ENCODE assay signal across 18 cellular contexts in genomic region chr15:27820232-27820631, GRCh38.
DNase-seq lines count a peak whose midpoint lies in the region; ATAC-seq and TF ChIP-seq lines count a peak whose summit lies in the region.
"Had no signal": no experiment of that assay in that cellular context is flagged by ENCODE, and none has a peak within 500 bp of the region (broad histone marks: within the 10 kb centered on the region; RNA-seq: fewer than 3 reads in every experiment).

No MANE protein-coding gene starts in this region.

- peak; percentile 8 for DNase-seq in Caki2 (ENCODE audit: low read depth)
- peak; percentile 70 for DNase-seq in KBM-7
- DNase-seq in SIG-M5 treated with dmso at 0.1 percent for 504 hours (lab: John Stamatoyannopoulos, UW; ENCODE audit: unreplicated experiment), result peak; percentile 24
- DNase-seq in fibroblast of mammary gland (ENCODE audit: low read depth), result peak; percentile 37
- no peak for DNase-seq in NCI-H2107 treated with DMSO at 0.1 percent for 48 hours (lab: John Stamatoyannopoulos, UW; ENCODE audit: unreplicated experiment)
- DNase-seq in substantia nigra (lab: John Stamatoyannopoulos, UW), result no peak
- DNase-seq: activated CD4-positive, alpha-beta memory T cell treated with anti-CD3 and anti-CD28 coated beads for 36 hours; activated T-cell treated with anti-CD3 and anti-CD28 coated beads, Interleukin-2, amount 50 U/mL, for 4 hours; cerebellar nuclear complex; COR-L47; gastrocnemius medialis; GF-D8; left ventricle myocardium inferior; NCI-H1092; ovary; stimulated activated CD4-positive, alpha-beta T cell treated with anti-CD3 and anti-CD28 coated beads, Interleukin-4, amount 100 ng/mL, for 4 hours had no signal

- in situ Hi-C loops in Caki2 (cut with HindIII; ENCODE audit: low pct_unique_long_range_greater_than_20kb, low sequenced_read_pairs) (no loop called here), KBM-7 (cut with MboI; ENCODE audit: low pct_unique_long_range_greater_than_20kb, low sequenced_read_pairs) (no loop called here)

- no peak for TF ChIP-seq CTCF in fibroblast of mammary gland (conservative IDR thresholded peaks at IDR 0.05; ENCODE audit: control insufficient read depth, insufficient read depth, low read depth, low read length)

- H3K4me3 ChIP-seq in fibroblast of mammary gland (ENCODE audit: control insufficient read depth, low read depth, low read length), result no peak overlapping the region
- H3K4me3 ChIP-seq: gastrocnemius medialis, left ventricle myocardium inferior, ovary had no signal

- ATAC-seq in HG03175 (IDR thresholded peaks at IDR 0.05; ENCODE audit: unreplicated experiment), result no peak
- no peak for ATAC-seq in GM18498 (IDR thresholded peaks at IDR 0.05; ENCODE audit: unreplicated experiment)
- ATAC-seq: activated T-cell treated with anti-CD3 and anti-CD28 coated beads, Interleukin-2, amount 50 U/mL, for 4 hours; gastrocnemius medialis had no signal

- no peak overlapping the region for H3K27ac ChIP-seq in substantia nigra (ENCODE audit: low read depth, low read length, poor library complexity, severe bottlenecking)
- H3K27ac ChIP-seq: gastrocnemius medialis, left ventricle myocardium inferior, ovary had no signal

Comparison
In these comparisons a context has a peak if more than half of its experiments do, and no peak if none do; other contexts are left out.
1. DNase-seq: peak in Caki2 (single experiment), KBM-7 (single experiment), SIG-M5 treated with dmso at 0.1 percent for 504 hours (single experiment) and fibroblast of mammary gland (single experiment); none in NCI-H2107 treated with DMSO at 0.1 percent for 48 hours (single experiment) and substantia nigra (0 of 49).